ENCODE assay signal across 8 cellular contexts in the genomic region with DNA sequence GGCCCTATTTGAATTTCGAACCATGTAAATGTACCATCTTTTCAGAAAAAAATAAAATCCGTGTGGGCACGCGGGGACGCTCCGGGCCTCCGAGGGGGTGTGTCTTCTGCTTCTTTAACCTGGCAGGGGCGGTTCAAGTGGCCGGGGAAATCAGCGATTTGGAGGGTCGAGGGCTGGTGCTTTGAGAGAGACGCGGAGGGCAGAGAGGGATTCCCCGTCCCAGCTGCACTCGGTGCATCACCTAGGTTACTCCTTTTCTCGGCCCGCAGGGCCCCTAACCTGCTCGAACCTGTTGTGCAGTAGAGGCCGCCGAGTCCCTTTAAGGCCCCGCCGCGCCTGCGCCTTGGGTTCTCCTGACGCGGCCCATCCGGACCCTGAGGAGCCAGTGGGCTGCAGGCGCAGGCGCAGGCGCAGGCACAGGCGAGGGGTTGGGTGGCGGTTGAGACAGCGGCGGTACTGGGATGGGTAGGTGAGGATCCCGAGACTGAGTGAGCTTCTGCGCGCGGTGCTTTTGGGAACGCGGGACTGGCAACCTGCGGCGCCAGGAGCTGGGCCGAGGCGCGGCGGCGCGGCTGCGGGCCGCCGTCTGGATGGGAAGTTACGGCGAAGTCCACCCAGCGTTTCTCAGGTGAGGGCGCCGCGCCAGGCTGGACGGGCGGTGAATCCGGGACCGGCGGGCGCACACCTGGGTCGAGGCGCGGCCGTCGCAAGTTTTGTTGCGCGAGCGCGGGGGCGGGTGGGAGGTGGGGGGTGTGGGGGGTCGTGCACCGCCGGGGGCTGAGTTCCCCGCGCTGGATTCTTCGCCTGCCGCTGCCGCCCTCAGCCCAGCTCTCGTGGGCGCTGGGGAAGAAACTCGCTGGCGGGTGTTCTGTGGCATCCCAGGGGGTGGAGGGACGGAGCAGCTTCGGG. TPM values are rescaled to one million over a fixed set of nuclear protein-coding genes. Genes with fewer than 3 reads are reported as not detected.
A peak's percentile ranks its signal among the peaks of the same experiment; 100 is the strongest.
DNase-seq lines count a peak whose midpoint lies in the region; ATAC-seq, FAIRE-seq and TF ChIP-seq lines count a peak whose summit lies in the region.

A gene with protein sequence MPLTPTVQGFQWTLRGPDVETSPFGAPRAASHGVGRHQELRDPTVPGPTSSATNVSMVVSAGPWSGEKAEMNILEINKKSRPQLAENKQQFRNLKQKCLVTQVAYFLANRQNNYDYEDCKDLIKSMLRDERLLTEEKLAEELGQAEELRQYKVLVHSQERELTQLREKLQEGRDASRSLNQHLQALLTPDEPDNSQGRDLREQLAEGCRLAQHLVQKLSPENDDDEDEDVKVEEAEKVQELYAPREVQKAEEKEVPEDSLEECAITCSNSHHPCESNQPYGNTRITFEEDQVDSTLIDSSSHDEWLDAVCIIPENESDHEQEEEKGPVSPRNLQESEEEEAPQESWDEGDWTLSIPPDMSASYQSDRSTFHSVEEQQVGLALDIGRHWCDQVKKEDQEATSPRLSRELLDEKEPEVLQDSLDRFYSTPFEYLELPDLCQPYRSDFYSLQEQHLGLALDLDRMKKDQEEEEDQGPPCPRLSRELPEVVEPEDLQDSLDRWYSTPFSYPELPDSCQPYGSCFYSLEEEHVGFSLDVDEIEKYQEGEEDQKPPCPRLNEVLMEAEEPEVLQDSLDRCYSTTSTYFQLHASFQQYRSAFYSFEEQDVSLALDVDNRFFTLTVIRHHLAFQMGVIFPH (plus strand): TSS at position 417 of the 909 bp plus-strand sequence. CDS start 4,950 bp downstream, outside the sequence.

- intact Hi-C loops in PC-3 (cut with micrococcal nuclease), result loop anchor here (2.0 kb wide), 1 partner anchor 51 kb away; no protein-coding TSS in a partner anchor

- CTCF ChIA-PET in PC-3 (lab: Charles Lee), result no interaction called here

- peak within 1 kb of the TSS; percentile 75 for H2AFZ ChIP-seq in PC-3 (ENCODE audit: low read length)

- DNase-seq in HTR-8/SVneo (ENCODE audit: insufficient read length, low spot score) (peak; percentile 80), PC-3 (peak; percentile 93)
- peak; percentile 86 for DNase-seq in activated T-cell treated with anti-CD3 and anti-CD28 coated beads, Interleukin-2, amount 50 U/mL, for 1 hour
- peak; percentile 67 to 75 for DNase-seq in stimulated activated CD8-positive, alpha-beta memory T cell treated with anti-CD3 and anti-CD28 coated beads, Interleukin-4, amount 100 ng/mL, for 4 hours (ENCODE audit: low read depth in 2 of 2, low spot score in 1 of 2)

- H4K20me1 ChIP-seq in BLaER1 treated with 17β-estradiol and CSF1 and Interleukin-3, amounts not matched to agents 10 nM and 100 nM, result peaks cover 0 to 10% (median 0%) of the 10 kb centered on the region in 11 experiments; a peak in 1 of 22 replicates
- no peaks in the 10 kb centered on the region for H4K20me1 ChIP-seq in PC-3 (ENCODE audit: low read length)

- H3K27ac ChIP-seq in BLaER1 treated with 17β-estradiol and CSF1 and Interleukin-3, amounts not matched to agents 10 nM and 100 nM, result peak within 1 kb of the TSS in 3 of 11 experiments; percentile 4 to 39 (median 24); a peak in 1 of 22 replicates
- H3K27ac ChIP-seq in PC-3 (ENCODE audit: low read length), result 0 out of 2 replicates have a peak within 1 kb of the TSS, but pooled peaks have one; percentile 36
- H3K27ac ChIP-seq in esophagus (ENCODE audit: low read depth in 2 of 2, low read length in 1 of 2), result peak within 1 kb of the TSS; percentile 35 to 70

- H3K9ac ChIP-seq in BLaER1 treated with 17β-estradiol and CSF1 and Interleukin-3, amounts not matched to agents 10 nM and 100 nM, result peak within 1 kb of the TSS; percentile 53 to 75 (median 67); a peak in 20 of 22 replicates
- H3K9ac ChIP-seq in PC-3 (ENCODE audit: low read length) (peak within 1 kb of the TSS; percentile 63), mucosa of stomach (ENCODE audit: low read length) (peak within 1 kb of the TSS; percentile 64)

- peaks cover 0 to 11% (median 5%) of the 10 kb centered on the region in 10 experiments; a peak in 9 of 20 replicates for H3K4me1 ChIP-seq in BLaER1 treated with 17β-estradiol and CSF1 and Interleukin-3, amounts not matched to agents 10 nM and 100 nM
- H3K4me1 ChIP-seq in PC-3 (ENCODE audit: insufficient read depth, low read length), result peaks cover 14% of the 10 kb centered on the region
- peaks cover 3 to 4% of the 10 kb centered on the region in 2 donors for H3K4me1 ChIP-seq in esophagus (ENCODE audit: control insufficient read depth in 2 of 2, insufficient read depth in 2 of 2, low read length in 1 of 2)
- H3K4me1 ChIP-seq in mucosa of stomach (ENCODE audit: control insufficient read depth, insufficient read depth, low read length), result peaks cover 8% of the 10 kb centered on the region

- 0% methylated on average over 62 to 87 of the region's 87 CpGs for WGBS in esophagus, 2 donors

- peaks cover 27 to 58% (median 40%) of the 10 kb centered on the region in 11 experiments for H3K27me3 ChIP-seq in BLaER1 treated with 17β-estradiol and CSF1 and Interleukin-3, amounts not matched to agents 10 nM and 100 nM
- H3K27me3 ChIP-seq in PC-3 (ENCODE audit: low read length), result no peaks in the 10 kb centered on the region
- no peaks in the 10 kb centered on the region for H3K27me3 ChIP-seq in esophagus (ENCODE audit: control insufficient read depth in 1 of 2, insufficient read depth in 2 of 2, low read length in 2 of 2)
- no peaks in the 10 kb centered on the region for H3K27me3 ChIP-seq in mucosa of stomach (ENCODE audit: control insufficient read depth, insufficient read depth, low read length)

- ATAC-seq in GM19397 (IDR thresholded peaks at IDR 0.05; ENCODE audit: unreplicated experiment) (peak; percentile 91), PC-3 (peak; percentile 96)

- no peaks in the 10 kb centered on the region for H3K9me2 ChIP-seq in PC-3 (replicated peaks; ENCODE audit: low read length)

- peaks cover 0 to 5% (median 0%) of the 10 kb centered on the region in 11 experiments; a peak in 1 of 22 replicates for H3K9me3 ChIP-seq in BLaER1 treated with 17β-estradiol and CSF1 and Interleukin-3, amounts not matched to agents 10 nM and 100 nM (replicated peaks in 1 of 11)
- H3K9me3 ChIP-seq in PC-3 (ENCODE audit: low read length), result no peaks in the 10 kb centered on the region
- peaks cover 0 to 3% of the 10 kb centered on the region in 2 donors for H3K9me3 ChIP-seq in esophagus (ENCODE audit: control insufficient read depth in 2 of 2, insufficient read depth in 1 of 2, low read depth in 1 of 2, low read length in 1 of 2)
- no peaks in the 10 kb centered on the region for H3K9me3 ChIP-seq in mucosa of stomach (ENCODE audit: control insufficient read depth, low read length)

- H3K36me3 ChIP-seq in BLaER1 treated with 17β-estradiol and CSF1 and Interleukin-3, amounts not matched to agents 10 nM and 100 nM, result peaks cover 0 to 5% (median 0%) of the 10 kb centered on the region in 11 experiments; a peak in 3 of 22 replicates
- H3K36me3 ChIP-seq in PC-3 (ENCODE audit: low read depth, low read length) (no peaks in the 10 kb centered on the region; the same call in 1 of the 2 replicates), esophagus (ENCODE audit: control insufficient read depth in 2 of 2, insufficient read depth in 2 of 2, low read length in 1 of 2) (no peaks in the 10 kb centered on the region), mucosa of stomach (ENCODE audit: control insufficient read depth, insufficient read depth, low read length) (no peaks in the 10 kb centered on the region)

- peak within 1 kb of the TSS; percentile 49 to 85 (median 72) for H3K4me2 ChIP-seq in BLaER1 treated with 17β-estradiol and CSF1 and Interleukin-3, amounts not matched to agents 10 nM and 100 nM
- peak within 1 kb of the TSS; percentile 89 for H3K4me2 ChIP-seq in PC-3 (ENCODE audit: low read length)

- peak within 1 kb of the TSS; percentile 56 to 77 (median 66) for H3K4me3 ChIP-seq in BLaER1 treated with 17β-estradiol and CSF1 and Interleukin-3, amounts not matched to agents 10 nM and 100 nM
- H3K4me3 ChIP-seq in PC-3 (ENCODE audit: low read length) (peak within 1 kb of the TSS; percentile 75), esophagus (ENCODE audit: low read depth in 1 of 2, low read length in 2 of 2) (peak within 1 kb of the TSS; percentile 66 to 70), mucosa of stomach (ENCODE audit: low read length) (peak within 1 kb of the TSS; percentile 36)

- no TSS peak for BruUV-seq in PC-3 (replicated peaks; lab: Mats Ljungman, UMichigan)

- peaks cover 44% of the 10 kb centered on the region for H3K79me2 ChIP-seq in PC-3 (ENCODE audit: low read length)

- TF ChIP-seq CTCF in PC-3 (conservative IDR thresholded peaks at IDR 0.05; ENCODE audit: low read depth, low read length), result no peak

- H3F3A ChIP-seq in PC-3 (ENCODE audit: low read length, unreplicated experiment), result no peaks in the 10 kb centered on the region

- POLR2A ChIA-PET in PC-3 (lab: Charles Lee; ENCODE audit: unreplicated experiment), result interaction anchor here (0.6 kb wide), 1 partner anchor 1904 kb away, joined by 25 read pairs; a partner anchor contains a TSS

- FAIRE-seq in HTR-8/SVneo (lab: Jason Lieb, UNC), result no peak

RNA-seq across cellular contexts. Expression of the gene that starts here (rescaled TPM):
- total RNA-seq in PC-3 (2014; rRNA removed), result 26.0 and 35.5 TPM in 2 replicates
- polyA plus RNA-seq in esophagus, result 1 to 10 TPM; 1.1 to 2.4 TPM
